In genomic region chr1:200139661-200140250, GRCh38 we compare ENCODE assay signal across 8 cellular contexts.
DNase-seq lines count a peak whose midpoint lies in the region; ATAC-seq and TF ChIP-seq lines count a peak whose summit lies in the region.

No MANE protein-coding gene starts in this region.

- TF ChIP-seq CTCF in 22Rv1 (IDR thresholded peaks at IDR 0.05) (peak; percentile 94), DOHH2 (IDR thresholded peaks at IDR 0.05; ENCODE audit: low read depth, low read length, poor library complexity, severe bottlenecking) (peak; percentile 82), epithelial cell of esophagus (IDR thresholded peaks at IDR 0.05; ENCODE audit: insufficient read depth, low read depth, low read length, missing control alignments) (peak; percentile 88), neutrophil (IDR thresholded peaks at IDR 0.05) (peak; percentile 65)

- no peaks in the 10 kb centered on the region for H3K79me2 ChIP-seq in DOHH2 (ENCODE audit: control insufficient read depth, low read length)

- peak; percentile 88 for ATAC-seq in GM21786 (IDR thresholded peaks at IDR 0.05; ENCODE audit: unreplicated experiment)

- H3K27me3 ChIP-seq in DOHH2 (ENCODE audit: control insufficient read depth, low read length): no peaks in the 10 kb centered on the region
- no peaks in the 10 kb centered on the region for H3K27me3 ChIP-seq in neutrophil

- H4K20me1 ChIP-seq in DOHH2 (ENCODE audit: control insufficient read depth, insufficient read depth, low read depth, low read length): no peaks in the 10 kb centered on the region

- H3K4me3 ChIP-seq in DOHH2 (ENCODE audit: low read length) (no peak overlapping the region), epithelial cell of esophagus (ENCODE audit: low read length) (no peak overlapping the region), neutrophil (ENCODE audit: low read depth in 1 of 2, low read length in 1 of 2) (no peak overlapping the region)
- no peak overlapping the region for H3K4me3 ChIP-seq in Jurkat, Clone E6-1 (ENCODE audit: low read length)

- H3F3A ChIP-seq in DOHH2 (ENCODE audit: control insufficient read depth, insufficient read depth): no peaks in the 10 kb centered on the region

- H3K27ac ChIP-seq in 22Rv1: no peak overlapping the region
- no peak overlapping the region for H3K27ac ChIP-seq in DOHH2 (ENCODE audit: low read depth, low read length)
- H3K27ac ChIP-seq in neutrophil: no peak overlapping the region

- no peaks in the 10 kb centered on the region for H3K9me2 ChIP-seq in DOHH2 (replicated peaks; ENCODE audit: control insufficient read depth, low read length)

- peak; percentile 57 for DNase-seq in Jurkat, Clone E6-1 (ENCODE audit: low read depth, low spot score)
- DNase-seq in RPMI8226 (peak; percentile 66), epithelial cell of esophagus (ENCODE audit: low read depth) (peak; percentile 76), NCI-H2196 (lab: John Stamatoyannopoulos, UW; ENCODE audit: unreplicated experiment) (no peak)

- H3K9me3 ChIP-seq in DOHH2 (ENCODE audit: control insufficient read depth, insufficient read depth, low read length): no peaks in the 10 kb centered on the region
- H3K9me3 ChIP-seq in neutrophil: no peaks in the 10 kb centered on the region

- H3K4me1 ChIP-seq in DOHH2 (ENCODE audit: control insufficient read depth, low read length) (peaks cover 7% of the 10 kb centered on the region), neutrophil (ENCODE audit: control insufficient read depth in 1 of 2, insufficient read depth in 1 of 2, low read depth in 1 of 2, low read length in 1 of 2) (peaks cover 17% of the 10 kb centered on the region in 2 experiments)

- H3K4me2 ChIP-seq in DOHH2 (ENCODE audit: low read length): no peak overlapping the region

- no peaks in the 10 kb centered on the region for H3K36me3 ChIP-seq in DOHH2 (ENCODE audit: control insufficient read depth, low read length)
- no peaks in the 10 kb centered on the region for H3K36me3 ChIP-seq in neutrophil
